In genomic region chr1:100580446-100580845, GRCh38 we compare ENCODE assay signal across 25 cellular contexts. TPM values are rescaled to one million over a fixed set of nuclear protein-coding genes. Genes with fewer than 3 reads are reported as not detected.
"Had no signal": no experiment of that assay in that cellular context is flagged by ENCODE, and none has a peak within 500 bp of the region (broad histone marks: within the 10 kb centered on the region; RNA-seq: fewer than 3 reads in every experiment).

No MANE protein-coding gene starts in this region.

- H3K4me3 Mint-ChIP-seq: IgD-negative memory B cell had no signal

- ATAC-seq: HepG2, K562, Panc1, PC-3 had no signal

- H3K9me3 ChIP-seq: SK-N-SH had no signal

- H3K9ac ChIP-seq: KMS-11, SK-N-SH had no signal

- H3K4me2 ChIP-seq: KMS-11, SK-N-SH had no signal

- DNase-seq: Kasumi-1, MM.1S, NCI-H1436, NCI-H187, NCI-H2029, NCI-H2081 treated with DMSO at 0.1 percent for 48 hours, NCI-H2171, NCI-H226, NCI-H446, NCI-H510A, NCI-H524 treated with DMSO at 0.1 percent for 48 hours, NCI-H69, NCI-H774, SHP77, SK-N-SH had no signal

- H3K36me3 Mint-ChIP-seq: IgD-negative memory B cell had no signal

- H3K27ac ChIP-seq: KMS-11, RWPE1 had no signal

- H3K27ac Mint-ChIP-seq: IgD-negative memory B cell had no signal

- H3K4me3 ChIP-seq: K562 had no signal

RNA-seq across cellular contexts. Expression of gene GPR88, which starts 42.5 kb away (rescaled TPM):
- total RNA-seq: HepG2, K562, M059J, OCI-LY7, SK-MEL-5 had no signal
- polyA plus RNA-seq: HepG2, IgD-negative memory B cell, K562 had no signal
